1 cellular context compared by ENCODE assay signal in genomic region chr11:35034401-35034800, GRCh38.
TF ChIP-seq lines count a peak whose summit lies in the region.

No MANE protein-coding gene starts in this region.

TF ChIP-seq in K562, 482 proteins besides CTCF, POLR2A, EP300 and RAD21 (continued from another document):
- TF ChIP-seq, protein P1, sequence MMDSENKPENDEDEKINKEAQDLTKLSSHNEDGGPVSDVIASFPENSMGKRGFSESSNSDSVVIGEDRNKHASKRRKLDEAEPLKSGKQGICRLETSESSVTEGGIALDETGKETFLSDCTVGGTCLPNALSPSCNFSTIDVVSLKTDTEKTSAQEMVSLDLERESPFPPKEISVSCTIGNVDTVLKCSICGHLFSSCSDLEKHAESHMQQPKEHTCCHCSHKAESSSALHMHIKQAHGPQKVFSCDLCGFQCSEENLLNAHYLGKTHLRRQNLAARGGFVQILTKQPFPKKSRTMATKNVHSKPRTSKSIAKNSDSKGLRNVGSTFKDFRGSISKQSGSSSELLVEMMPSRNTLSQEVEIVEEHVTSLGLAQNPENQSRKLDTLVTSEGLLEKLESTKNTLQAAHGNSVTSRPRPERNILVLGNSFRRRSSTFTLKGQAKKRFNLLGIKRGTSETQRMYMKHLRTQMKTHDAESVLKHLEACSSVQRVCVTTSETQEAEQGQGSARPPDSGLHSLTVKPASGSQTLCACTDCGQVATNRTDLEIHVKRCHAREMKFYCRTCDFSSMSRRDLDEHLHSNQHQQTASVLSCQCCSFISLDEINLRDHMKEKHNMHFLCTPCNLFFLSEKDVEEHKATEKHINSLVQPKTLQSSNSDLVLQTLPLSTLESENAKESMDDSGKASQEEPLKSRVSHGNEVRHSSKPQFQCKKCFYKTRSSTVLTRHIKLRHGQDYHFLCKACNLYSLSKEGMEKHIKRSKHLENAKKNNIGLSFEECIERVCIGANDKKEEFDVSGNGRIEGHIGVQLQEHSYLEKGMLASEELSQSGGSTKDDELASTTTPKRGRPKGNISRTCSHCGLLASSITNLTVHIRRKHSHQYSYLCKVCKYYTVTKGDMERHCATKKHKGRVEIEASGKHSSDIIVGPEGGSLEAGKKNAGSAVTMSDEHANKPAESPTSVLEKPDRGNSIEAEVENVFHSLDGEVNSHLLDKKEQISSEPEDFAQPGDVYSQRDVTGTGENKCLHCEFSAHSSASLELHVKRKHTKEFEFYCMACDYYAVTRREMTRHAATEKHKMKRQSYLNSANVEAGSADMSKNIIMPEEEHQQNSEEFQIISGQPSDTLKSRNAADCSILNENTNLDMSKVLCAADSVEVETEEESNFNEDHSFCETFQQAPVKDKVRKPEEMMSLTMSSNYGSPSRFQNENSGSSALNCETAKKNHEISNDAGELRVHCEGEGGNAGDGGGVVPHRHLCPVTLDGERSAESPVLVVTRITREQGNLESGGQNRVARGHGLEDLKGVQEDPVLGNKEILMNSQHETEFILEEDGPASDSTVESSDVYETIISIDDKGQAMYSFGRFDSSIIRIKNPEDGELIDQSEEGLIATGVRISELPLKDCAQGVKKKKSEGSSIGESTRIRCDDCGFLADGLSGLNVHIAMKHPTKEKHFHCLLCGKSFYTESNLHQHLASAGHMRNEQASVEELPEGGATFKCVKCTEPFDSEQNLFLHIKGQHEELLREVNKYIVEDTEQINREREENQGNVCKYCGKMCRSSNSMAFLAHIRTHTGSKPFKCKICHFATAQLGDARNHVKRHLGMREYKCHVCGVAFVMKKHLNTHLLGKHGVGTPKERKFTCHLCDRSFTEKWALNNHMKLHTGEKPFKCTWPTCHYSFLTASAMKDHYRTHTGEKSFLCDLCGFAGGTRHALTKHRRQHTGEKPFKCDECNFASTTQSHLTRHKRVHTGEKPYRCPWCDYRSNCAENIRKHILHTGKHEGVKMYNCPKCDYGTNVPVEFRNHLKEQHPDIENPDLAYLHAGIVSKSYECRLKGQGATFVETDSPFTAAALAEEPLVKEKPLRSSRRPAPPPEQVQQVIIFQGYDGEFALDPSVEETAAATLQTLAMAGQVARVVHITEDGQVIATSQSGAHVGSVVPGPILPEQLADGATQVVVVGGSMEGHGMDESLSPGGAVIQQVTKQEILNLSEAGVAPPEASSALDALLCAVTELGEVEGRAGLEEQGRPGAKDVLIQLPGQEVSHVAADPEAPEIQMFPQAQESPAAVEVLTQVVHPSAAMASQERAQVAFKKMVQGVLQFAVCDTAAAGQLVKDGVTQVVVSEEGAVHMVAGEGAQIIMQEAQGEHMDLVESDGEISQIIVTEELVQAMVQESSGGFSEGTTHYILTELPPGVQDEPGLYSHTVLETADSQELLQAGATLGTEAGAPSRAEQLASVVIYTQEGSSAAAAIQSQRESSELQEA (IDR thresholded peaks at IDR 0.05; ENCODE audit: low read depth): no peak
- TF ChIP-seq ZNF121 (CRISPR knock-in tag; conservative IDR thresholded peaks at IDR 0.05): no peak
- no peak for TF ChIP-seq SP2 (IDR thresholded peaks at IDR 0.05; ENCODE audit: extremely low read depth, low read depth, low read length, poor library complexity, severe bottlenecking)
- TF ChIP-seq, protein P2, sequence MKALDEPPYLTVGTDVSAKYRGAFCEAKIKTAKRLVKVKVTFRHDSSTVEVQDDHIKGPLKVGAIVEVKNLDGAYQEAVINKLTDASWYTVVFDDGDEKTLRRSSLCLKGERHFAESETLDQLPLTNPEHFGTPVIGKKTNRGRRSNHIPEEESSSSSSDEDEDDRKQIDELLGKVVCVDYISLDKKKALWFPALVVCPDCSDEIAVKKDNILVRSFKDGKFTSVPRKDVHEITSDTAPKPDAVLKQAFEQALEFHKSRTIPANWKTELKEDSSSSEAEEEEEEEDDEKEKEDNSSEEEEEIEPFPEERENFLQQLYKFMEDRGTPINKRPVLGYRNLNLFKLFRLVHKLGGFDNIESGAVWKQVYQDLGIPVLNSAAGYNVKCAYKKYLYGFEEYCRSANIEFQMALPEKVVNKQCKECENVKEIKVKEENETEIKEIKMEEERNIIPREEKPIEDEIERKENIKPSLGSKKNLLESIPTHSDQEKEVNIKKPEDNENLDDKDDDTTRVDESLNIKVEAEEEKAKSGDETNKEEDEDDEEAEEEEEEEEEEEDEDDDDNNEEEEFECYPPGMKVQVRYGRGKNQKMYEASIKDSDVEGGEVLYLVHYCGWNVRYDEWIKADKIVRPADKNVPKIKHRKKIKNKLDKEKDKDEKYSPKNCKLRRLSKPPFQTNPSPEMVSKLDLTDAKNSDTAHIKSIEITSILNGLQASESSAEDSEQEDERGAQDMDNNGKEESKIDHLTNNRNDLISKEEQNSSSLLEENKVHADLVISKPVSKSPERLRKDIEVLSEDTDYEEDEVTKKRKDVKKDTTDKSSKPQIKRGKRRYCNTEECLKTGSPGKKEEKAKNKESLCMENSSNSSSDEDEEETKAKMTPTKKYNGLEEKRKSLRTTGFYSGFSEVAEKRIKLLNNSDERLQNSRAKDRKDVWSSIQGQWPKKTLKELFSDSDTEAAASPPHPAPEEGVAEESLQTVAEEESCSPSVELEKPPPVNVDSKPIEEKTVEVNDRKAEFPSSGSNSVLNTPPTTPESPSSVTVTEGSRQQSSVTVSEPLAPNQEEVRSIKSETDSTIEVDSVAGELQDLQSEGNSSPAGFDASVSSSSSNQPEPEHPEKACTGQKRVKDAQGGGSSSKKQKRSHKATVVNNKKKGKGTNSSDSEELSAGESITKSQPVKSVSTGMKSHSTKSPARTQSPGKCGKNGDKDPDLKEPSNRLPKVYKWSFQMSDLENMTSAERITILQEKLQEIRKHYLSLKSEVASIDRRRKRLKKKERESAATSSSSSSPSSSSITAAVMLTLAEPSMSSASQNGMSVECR (CRISPR knock-in tag; IDR thresholded peaks at IDR 0.05): no peak
- no peak for TF ChIP-seq BCL6 (CRISPR knock-in tag; IDR thresholded peaks at IDR 0.05)
- TF ChIP-seq ZNF518B (CRISPR knock-in tag; IDR thresholded peaks at IDR 0.05): no peak
- TF ChIP-seq TBP (optimal IDR thresholded peaks at IDR 0.05; ENCODE audit: low read depth, low read length): no peak
- TF ChIP-seq BCOR (IDR thresholded peaks at IDR 0.05): 0 out of 2 replicates have a peak, but pooled peaks have one; percentile 11
- TF ChIP-seq ZNF316 (IDR thresholded peaks at IDR 0.05): no peak
- no peak for TF ChIP-seq GTF2A2 (tag; IDR thresholded peaks at IDR 0.05)
- peak; percentile 81 for TF ChIP-seq RBM25 (IDR thresholded peaks at IDR 0.05; ENCODE audit: low read depth, low read length, severe bottlenecking)
- no peak for TF ChIP-seq PPARD (CRISPR knock-in tag; IDR thresholded peaks at IDR 0.05)
- peak; percentile 63; the same call in 1 of the 2 replicates for TF ChIP-seq ADNP (tag; IDR thresholded peaks at IDR 0.05)
- no peak for TF ChIP-seq NFIX (CRISPR knock-in tag; IDR thresholded peaks at IDR 0.05; ENCODE audit: low read depth)
- TF ChIP-seq, protein P3, sequence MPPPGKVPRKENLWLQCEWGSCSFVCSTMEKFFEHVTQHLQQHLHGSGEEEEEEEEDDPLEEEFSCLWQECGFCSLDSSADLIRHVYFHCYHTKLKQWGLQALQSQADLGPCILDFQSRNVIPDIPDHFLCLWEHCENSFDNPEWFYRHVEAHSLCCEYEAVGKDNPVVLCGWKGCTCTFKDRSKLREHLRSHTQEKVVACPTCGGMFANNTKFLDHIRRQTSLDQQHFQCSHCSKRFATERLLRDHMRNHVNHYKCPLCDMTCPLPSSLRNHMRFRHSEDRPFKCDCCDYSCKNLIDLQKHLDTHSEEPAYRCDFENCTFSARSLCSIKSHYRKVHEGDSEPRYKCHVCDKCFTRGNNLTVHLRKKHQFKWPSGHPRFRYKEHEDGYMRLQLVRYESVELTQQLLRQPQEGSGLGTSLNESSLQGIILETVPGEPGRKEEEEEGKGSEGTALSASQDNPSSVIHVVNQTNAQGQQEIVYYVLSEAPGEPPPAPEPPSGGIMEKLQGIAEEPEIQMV (tag; conservative IDR thresholded peaks at IDR 0.05; ENCODE audit: low read depth): no peak
- no peak for TF ChIP-seq JUND (IDR thresholded peaks at IDR 0.05; ENCODE audit: borderline replicate concordance, low read depth, low read length)
- TF ChIP-seq JUND (tag; IDR thresholded peaks at IDR 0.05; ENCODE audit: borderline replicate concordance, low read depth, low read length): no peak
